7 cellular contexts compared by ENCODE assay signal in genomic region chr2:213284105-213285090, GRCh38. TPM values are rescaled to one million over a fixed set of nuclear protein-coding genes. Genes with fewer than 3 reads are reported as not detected.
DNase-seq lines count a peak whose midpoint lies in the region; ATAC-seq and TF ChIP-seq lines count a peak whose summit lies in the region.

Gene SPAG16, plus strand, starts transcription at chr2:213284464.

- H3K36me3 ChIP-seq in spleen = no peaks in the 10 kb centered on the region

- peak within 1 kb of the TSS; percentile 53 to 82 (median 73) for H3K4me3 ChIP-seq in spleen

- DNase-seq in NCI-H2107 treated with DMSO at 0.1 percent for 48 hours (lab: John Stamatoyannopoulos, UW; ENCODE audit: unreplicated experiment) (peak; percentile 95), cerebellar cortex (ENCODE audit: low spot score) (peak; percentile 98), iris pigment epithelial cell (ENCODE audit: low read depth) (peak; percentile 99), spleen (peak; percentile 98)
- peak; percentile 94 for DNase-seq in activated CD4-positive, CD25-positive, alpha-beta regulatory T cell treated with anti-CD3 and anti-CD28 coated beads, Interleukin-2, amount 50 U/mL, for 16 hours (ENCODE audit: low read depth, low spot score)

- H3K9me3 ChIP-seq in spleen = no peaks in the 10 kb centered on the region

- peak within 1 kb of the TSS; percentile 11 to 79 (median 59) for H3K27ac ChIP-seq in spleen

- WGBS in spleen, 5 donors = 2 to 5% (median 3%) methylated on average over 33 to 59 of the region's 59 CpGs

- ATAC-seq in GM18511 (IDR thresholded peaks at IDR 0.05; ENCODE audit: unreplicated experiment) (peak; percentile 99), HG02973 (IDR thresholded peaks at IDR 0.05; ENCODE audit: unreplicated experiment) (peak; percentile 99)

- H3K27me3 ChIP-seq in spleen (replicated peaks in 1 of 7) = no peaks in the 10 kb centered on the region

- H3K4me1 ChIP-seq in spleen = peaks cover 0 to 29% (median 26%) of the 10 kb centered on the region in 6 donors

- intact Hi-C loops in spleen (cut with DNase I; ENCODE audit: low total_unique reads) = no loop called here

- peak in 2 of 11 experiments; percentile 17 to 28 for TF ChIP-seq CTCF in spleen (IDR thresholded peaks at IDR 0.05 in 8 of 11, conservative IDR thresholded peaks at IDR 0.05 in 3 of 11)

- no peak for TF ChIP-seq POLR2A in spleen (IDR thresholded peaks at IDR 0.05)

RNA-seq across cellular contexts. Expression of gene SPAG16, which starts in this region (rescaled TPM):
- 10 to 100 TPM in 6 of 7 donors, 1 to 10 TPM in 1; 9.8 to 19.7 (median 13.5) TPM for total RNA-seq in spleen
- 10 to 100 TPM in 2 of 3 donors, 1 to 10 TPM in 1; 9.0 to 12.2 (median 12.0) TPM for polyA plus RNA-seq in spleen

Comparison
In these comparisons a context has a peak if more than half of its experiments do, and no peak if none do; other contexts are left out.
1. Peak in every context shown above with its lines: DNase-seq, ATAC-seq, H3K4me3 ChIP-seq and H3K27ac ChIP-seq.